Comparison of ENCODE assay signal across 17 cellular contexts in the genomic region with DNA sequence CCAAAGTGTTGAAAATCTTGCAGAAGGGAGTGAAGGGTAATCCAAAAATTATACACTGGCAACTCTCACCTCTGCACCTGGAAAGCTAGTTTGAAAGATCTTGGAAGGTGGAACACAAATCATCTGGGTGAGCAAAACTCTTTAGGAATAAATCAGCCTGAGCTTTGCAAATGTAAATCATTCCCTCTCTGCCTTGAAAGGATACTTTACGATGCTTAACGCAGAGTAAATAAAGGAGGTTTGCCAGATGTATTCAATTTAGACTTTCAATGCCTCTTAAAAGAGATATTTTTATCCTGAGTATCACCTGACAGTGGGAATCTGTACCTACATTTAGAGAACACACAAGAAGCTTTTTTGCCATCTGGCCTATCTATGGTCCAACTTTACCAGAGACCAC.
DNase-seq lines count a peak whose midpoint lies in the region; ATAC-seq, FAIRE-seq and TF ChIP-seq lines count a peak whose summit lies in the region.
"Had no signal": no experiment of that assay in that cellular context is flagged by ENCODE, and none has a peak within 500 bp of the region (broad histone marks: within the 10 kb centered on the region; RNA-seq: fewer than 3 reads in every experiment).

No MANE protein-coding gene starts in this region.

- H3K23me2 ChIP-seq in H1 (ENCODE audit: low read depth, low read length) = no peaks in the 10 kb centered on the region

- peak overlapping the region in 1 of 4 experiments; percentile 16; a peak in 1 of 8 replicates for H3K4me3 ChIP-seq in H1 (ENCODE audit: extremely low read depth in 1 of 4, insufficient read depth in 2 of 4, low read depth in 3 of 4, low read length in 4 of 4)
- H3K4me3 ChIP-seq: GM23248 had no signal

- H2BK20ac ChIP-seq in H1 (ENCODE audit: low read length) = no peak overlapping the region

- no peaks in the 10 kb centered on the region for H4K20me1 ChIP-seq in H1 (replicated peaks in 1 of 2; ENCODE audit: control insufficient read depth in 1 of 2, insufficient read depth in 2 of 2, low read length in 2 of 2)

- no peak overlapping the region for H3K4ac ChIP-seq in H1 (replicated peaks; ENCODE audit: insufficient read length, low read depth, low read length)

- H4K5ac ChIP-seq in H1 (ENCODE audit: insufficient read length, low read depth, low read length) = no peak overlapping the region

- H4K91ac ChIP-seq in H1 (replicated peaks; ENCODE audit: insufficient read length, low read length) = no peak overlapping the region

- H2BK12ac ChIP-seq in H1 (ENCODE audit: low read depth, low read length) = no peak overlapping the region

- no peak overlapping the region for H2BK15ac ChIP-seq in H1 (ENCODE audit: low read length)

- H2BK5ac ChIP-seq in H1 (ENCODE audit: low read depth, low read length) = no peak overlapping the region; the same call in 1 of the 2 replicates

- H2AK5ac ChIP-seq in H1 (ENCODE audit: low read depth, low read length) = no peak overlapping the region

- POLR2A ChIA-PET in H1 (lab: Charles Lee; ENCODE audit: partially characterized antibody) = no interaction called here

- FAIRE-seq in H1 (lab: Jason Lieb, UNC) = no peak
- FAIRE-seq: RCC 7860 had no signal

- H3K18ac ChIP-seq in H1 (ENCODE audit: extremely low read depth, low read length) = no peak overlapping the region

- WGBS in H1 (ENCODE audit: extremely low coverage in 1 of 2, insufficient coverage in 1 of 2, insufficient read length in 1 of 2, insufficient replicate concordance in 2 of 2, low coverage in 1 of 2, low lambda C conversion rate in 2 of 2, missing lambda C conversion rate in 1 of 2), 2 experiments = 17% methylated on average over 2 of the region's 2 CpGs; no CpG with 5 or more reads in 1 of the 2 experiments

- H3K4me1 ChIP-seq in H1 (replicated peaks in 1 of 4; ENCODE audit: control insufficient read depth in 3 of 4, insufficient read depth in 4 of 4, low read length in 3 of 4) = peaks cover 0 to 6% (median 0%) of the 10 kb centered on the region in 4 experiments; a peak in 1 of 7 replicates

- no peaks in the 10 kb centered on the region for H3K79me2 ChIP-seq in H1 (ENCODE audit: control insufficient read depth in 1 of 2, insufficient read depth in 2 of 2, low read length in 2 of 2)

- H3K4me2 ChIP-seq in H1 (ENCODE audit: insufficient read depth in 1 of 2, low read depth in 2 of 2, low read length in 2 of 2) = peak overlapping the region; percentile 20 to 30; a peak in 3 of 4 replicates

- H2BK120ac ChIP-seq in H1 (replicated peaks; ENCODE audit: low read depth, low read length) = no peak overlapping the region

- no peaks in the 10 kb centered on the region for H3K27me3 ChIP-seq in H1 (replicated peaks in 1 of 4; ENCODE audit: control insufficient read depth in 3 of 4, extremely low read depth in 1 of 4, insufficient read depth in 3 of 4, low read length in 3 of 4)

- TF ChIP-seq CTCF in H1 (IDR thresholded peaks at IDR 0.05; ENCODE audit: control extremely low read depth in 1 of 3, insufficient read depth in 1 of 3, low read depth in 1 of 3, low read length in 3 of 3) = no peak
- no peak for TF ChIP-seq CTCF in omental fat pad (IDR thresholded peaks at IDR 0.05)

- TF ChIP-seq RAD21 in H1 (IDR thresholded peaks at IDR 0.05 in 1 of 2, conservative IDR thresholded peaks at IDR 0.05 in 1 of 2; ENCODE audit: low read depth in 2 of 2, low read length in 2 of 2) = no peak

- no peaks in the 10 kb centered on the region for H3K9me3 ChIP-seq in H1 (ENCODE audit: insufficient read depth in 2 of 2, low read depth in 1 of 2, low read length in 1 of 2)

- TF ChIP-seq EP300 in H1 (IDR thresholded peaks at IDR 0.05; ENCODE audit: borderline replicate concordance in 1 of 2, low read depth in 2 of 2, low read length in 2 of 2) = no peak

- H3K79me1 ChIP-seq in H1 (ENCODE audit: low read depth, low read length) = no peaks in the 10 kb centered on the region

- 0 out of 2 replicates have a peak overlapping the region, but pooled peaks have one; percentile 42 for H2AFZ ChIP-seq in H1 (ENCODE audit: low read length)
- H2AFZ ChIP-seq: GM23248 had no signal

- H3K27ac ChIP-seq in H1 (ENCODE audit: low read depth, low read length) = no peak overlapping the region
- H3K27ac ChIP-seq: GM23248, VCaP had no signal

- no peak for TF ChIP-seq POLR2A in H1 (IDR thresholded peaks at IDR 0.05; ENCODE audit: control extremely low read depth in 1 of 2, low read depth in 2 of 2, low read length in 2 of 2)

- no peak overlapping the region for H4K8ac ChIP-seq in H1 (ENCODE audit: extremely low read depth, insufficient read depth, low read length)

- CTCF ChIA-PET in H1 (lab: Charles Lee; ENCODE audit: partially characterized antibody) = interaction anchor here (0.9 to 1.6 kb wide), 2 partner anchors 31 to 90 kb away, joined by 3 to 4 read pairs; no protein-coding TSS in a partner anchor

- H3K36me3 ChIP-seq in H1 (ENCODE audit: control insufficient read depth in 2 of 4, insufficient read depth in 4 of 4, low read length in 3 of 4) = no peaks in the 10 kb centered on the region

- H3K14ac ChIP-seq in H1 (ENCODE audit: insufficient read length) = no peak overlapping the region

- H3K9ac ChIP-seq in H1 (replicated peaks in 1 of 4; ENCODE audit: extremely low read depth in 1 of 4, low read depth in 3 of 4, low read length in 3 of 4) = no peak overlapping the region
- H3K9ac ChIP-seq: GM23248 had no signal

- peak; percentile 95 for DNase-seq in DMS153 treated with DMSO at 0.1 percent for 48 hours (lab: John Stamatoyannopoulos, UW; ENCODE audit: unreplicated experiment)
- DNase-seq in NCI-H1417 treated with DMSO at 0.1 percent for 48 hours (lab: John Stamatoyannopoulos, UW) = peak; percentile 74
- DNase-seq in NCI-H345 treated with DMSO at 0.1 percent for 48 hours (lab: John Stamatoyannopoulos, UW; ENCODE audit: unreplicated experiment) = peak; percentile 99
- DNase-seq in H1 (ENCODE audit: low read depth in 1 of 2, low spot score in 2 of 2) = no peak
- DNase-seq in omental fat pad (ENCODE audit: low spot score) = no peak
- DNase-seq: activated gamma-delta T cell; cerebellar nuclear complex; GM23248; left ventricle myocardium superior; NCI-H526 treated with DMSO at 0.1 percent for 48 hours; stimulated activated CD4-positive, alpha-beta T cell treated with anti-CD3 and anti-CD28 coated beads, Interleukin-4, amount 100 ng/mL, for 24 hours; stimulated activated CD8-positive, alpha-beta memory T cell treated with anti-CD3 and anti-CD28 coated beads, Interleukin-4, amount 100 ng/mL, for 48 hours had no signal

- ATAC-seq in HG03108 (IDR thresholded peaks at IDR 0.05; ENCODE audit: unreplicated experiment) = no peak
- ATAC-seq in omental fat pad (ENCODE audit: low FRiP score) = no peak
- ATAC-seq in GM18519 (IDR thresholded peaks at IDR 0.05; ENCODE audit: low FRiP score, unreplicated experiment) = no peak
- no peak for ATAC-seq in HG03469 (IDR thresholded peaks at IDR 0.05; ENCODE audit: unreplicated experiment)
- ATAC-seq: left ventricle myocardium superior had no signal

- H3K56ac ChIP-seq in H1 (replicated peaks; ENCODE audit: insufficient read length, low read depth, low read length) = no peak overlapping the region

- no peak overlapping the region for H3K23ac ChIP-seq in H1 (ENCODE audit: insufficient read length)

TF ChIP-seq in H1, 55 proteins besides CTCF, POLR2A, EP300 and RAD21 (continues in another document):
- no peak for TF ChIP-seq SIX5 (IDR thresholded peaks at IDR 0.05; ENCODE audit: low read depth, low read length)

Comparison
In these comparisons a context has a peak if more than half of its experiments do, and no peak if none do; other contexts are left out.
1. DNase-seq: peak in DMS153 treated with DMSO at 0.1 percent for 48 hours (single experiment), NCI-H1417 treated with DMSO at 0.1 percent for 48 hours (single experiment) and NCI-H345 treated with DMSO at 0.1 percent for 48 hours (single experiment); none in H1 (0 of 2) and omental fat pad (single experiment).